In genomic region chrX:13398839-13399238, GRCh38 we compare ENCODE assay signal across 19 cellular contexts.
DNase-seq lines count a peak whose midpoint lies in the region; ATAC-seq and TF ChIP-seq lines count a peak whose summit lies in the region.
"Had no signal": no experiment of that assay in that cellular context is flagged by ENCODE, and none has a peak within 500 bp of the region (broad histone marks: within the 10 kb centered on the region; RNA-seq: fewer than 3 reads in every experiment).

No MANE protein-coding gene starts in this region.

- ATAC-seq in Right ventricle myocardium superior (ENCODE audit: poor library complexity), result no peak
- ATAC-seq: T-cell had no signal

- no peak for TF ChIP-seq POLR2A in breast epithelium (IDR thresholded peaks at IDR 0.05)
- TF ChIP-seq POLR2A in uterus (IDR thresholded peaks at IDR 0.05), result no peak
- TF ChIP-seq POLR2A in spleen (IDR thresholded peaks at IDR 0.05), result no peak

- DNase-seq in MCF 10A (ENCODE audit: unreplicated experiment) (no peak), breast epithelium (ENCODE audit: low spot score in 2 of 2) (no peak), uterus (no peak), spleen (no peak), Right ventricle myocardium superior (no peak), glomerular visceral epithelial cell (ENCODE audit: extremely low spot score) (no peak)
- DNase-seq: cortex of kidney; NCI-H1105 treated with DMSO at 0.1 percent for 48 hours; stimulated activated naive B cell treated with anti-CD40 and anti-IgM and Interleukin-4, amounts not matched to agents 10 μg/mL and 1 μg/mL and 100 μg/mL, for 72 hours; T-cell; upper lobe of right lung had no signal

- peaks cover 0 to 13% of the 10 kb centered on the region in 2 donors for H3K27me3 ChIP-seq in breast epithelium
- no peaks in the 10 kb centered on the region for H3K27me3 ChIP-seq in uterus
- no peaks in the 10 kb centered on the region for H3K27me3 ChIP-seq in spleen (replicated peaks in 1 of 7)
- H3K27me3 ChIP-seq: upper lobe of right lung had no signal

- WGBS in mesodermal cell (ENCODE audit: insufficient coverage in 2 of 2), 2 experiments, result no CpG with 5 or more reads among the region's 1 CpG
- WGBS in spleen, 5 donors, result 85 to 100% (median 95%) methylated on average over 1 of the region's 1 CpG

- CTCF ChIA-PET in MCF 10A (lab: Yijun Ruan, JAX), result interaction anchor here (1.5 kb wide), 2 partner anchors 29 to 89 kb away, joined by 3 read pairs; no protein-coding TSS in a partner anchor

- H3K27ac ChIP-seq in breast epithelium (peak overlapping the region in 1 of 2 donors; percentile 10), mesodermal cell (ENCODE audit: low read depth, low read length, severe bottlenecking) (peak overlapping the region; percentile 95), uterus (peak overlapping the region; percentile 36 to 45), spleen (no peak overlapping the region)
- H3K27ac ChIP-seq: KMS-11, parathyroid adenoma, upper lobe of right lung, VCaP had no signal

- H3K27ac Mint-ChIP-seq in MCF 10A (ENCODE audit: low read depth, unreplicated experiment) (peak overlapping the region; percentile 83), brain (peak overlapping the region in 3 of 5 experiments; percentile 91 to 96 (median 95))
- H3K27ac Mint-ChIP-seq: activated CD8-positive, alpha-beta T cell treated with anti-CD3 and anti-CD28 coated beads for 36 hours; CD14-positive monocyte; stimulated activated naive B cell treated with anti-CD40 and anti-IgM and Interleukin-4, amounts not matched to agents 10 μg/mL and 1 μg/mL and 100 μg/mL, for 72 hours; T-cell had no signal

- TSS peak; percentile 91 for BruUV-seq in MCF 10A (replicated peaks; lab: Mats Ljungman, UMichigan)

- H3K27me3 Mint-ChIP-seq in MCF 10A (ENCODE audit: insufficient read depth, unreplicated experiment) (peaks cover 11% of the 10 kb centered on the region), brain (peaks cover 4% of the 10 kb centered on the region)
- H3K27me3 Mint-ChIP-seq: activated CD8-positive, alpha-beta T cell treated with anti-CD3 and anti-CD28 coated beads for 36 hours had no signal

- H3K9me3 Mint-ChIP-seq in MCF 10A (ENCODE audit: unreplicated experiment) (peaks cover 7% of the 10 kb centered on the region), brain (no peaks in the 10 kb centered on the region)
- H3K9me3 Mint-ChIP-seq: activated CD8-positive, alpha-beta T cell treated with anti-CD3 and anti-CD28 coated beads for 36 hours had no signal

- POLR2A ChIA-PET in MCF 10A (lab: Yijun Ruan, JAX), result interaction anchor here (0.9 to 4.2 kb wide), 6 partner anchors 29 to 145 kb away, joined by 3 to 18 read pairs (median 3); no protein-coding TSS in a partner anchor

- H3K4me3 Mint-ChIP-seq in MCF 10A (ENCODE audit: unreplicated experiment), result no peak overlapping the region
- H3K4me3 Mint-ChIP-seq in brain, result no peak overlapping the region
- H3K4me3 Mint-ChIP-seq: activated CD8-positive, alpha-beta T cell treated with anti-CD3 and anti-CD28 coated beads for 36 hours; CD14-positive monocyte; stimulated activated naive B cell treated with anti-CD40 and anti-IgM and Interleukin-4, amounts not matched to agents 10 μg/mL and 1 μg/mL and 100 μg/mL, for 72 hours; T-cell had no signal

- no peaks in the 10 kb centered on the region for H3K36me3 Mint-ChIP-seq in MCF 10A (ENCODE audit: insufficient read depth, unreplicated experiment)
- H3K36me3 Mint-ChIP-seq in brain, result no peaks in the 10 kb centered on the region
- H3K36me3 Mint-ChIP-seq: CD14-positive monocyte, T-cell had no signal

- intact Hi-C loops in MCF 10A (cut with micrococcal nuclease), result loop anchor here (1.0 to 5.0 kb wide), 6 partner anchors 19 to 452 kb away; no protein-coding TSS in a partner anchor
- intact Hi-C loops in breast epithelium (cut with DNase I; ENCODE audit: low total_unique reads), result loop anchor here (10.0 kb wide), 1 partner anchor 726 kb away; no protein-coding TSS in a partner anchor
- intact Hi-C loops in uterus (cut with DNase I; ENCODE audit: low total_unique reads), result no loop called here
- intact Hi-C loops in spleen (cut with DNase I; ENCODE audit: low total_unique reads), result no loop called here
- intact Hi-C loops in Right ventricle myocardium superior (cut with DNase I), result no loop called here

- H3K36me3 ChIP-seq in breast epithelium, result no peaks in the 10 kb centered on the region
- H3K36me3 ChIP-seq in mesodermal cell (ENCODE audit: control insufficient read depth, insufficient read depth, low read length), result no peaks in the 10 kb centered on the region
- no peaks in the 10 kb centered on the region for H3K36me3 ChIP-seq in uterus
- H3K36me3 ChIP-seq in spleen, result no peaks in the 10 kb centered on the region
- H3K36me3 ChIP-seq: heart right ventricle, upper lobe of right lung had no signal

- H3K4me1 ChIP-seq in breast epithelium (no peaks in the 10 kb centered on the region), mesodermal cell (ENCODE audit: control insufficient read depth, insufficient read depth, low read length, poor library complexity, severe bottlenecking) (peaks cover 15% of the 10 kb centered on the region), uterus (no peaks in the 10 kb centered on the region), spleen (no peaks in the 10 kb centered on the region)
- H3K4me1 ChIP-seq: parathyroid adenoma, upper lobe of right lung had no signal

- H3K4me1 Mint-ChIP-seq in MCF 10A (ENCODE audit: insufficient read depth, unreplicated experiment), result peaks cover 33% of the 10 kb centered on the region
- H3K4me1 Mint-ChIP-seq in brain, result peaks cover 40% of the 10 kb centered on the region
- H3K4me1 Mint-ChIP-seq: CD14-positive monocyte, T-cell had no signal

- H3K4me3 ChIP-seq in breast epithelium, result no peak overlapping the region
- H3K4me3 ChIP-seq in mesodermal cell (ENCODE audit: extremely low read depth, insufficient read depth, low read length, poor library complexity, severe bottlenecking), result no peak overlapping the region
- no peak overlapping the region for H3K4me3 ChIP-seq in uterus
- H3K4me3 ChIP-seq in spleen, result no peak overlapping the region
- H3K4me3 ChIP-seq: heart right ventricle, upper lobe of right lung had no signal

- H3K9me3 ChIP-seq in breast epithelium (no peaks in the 10 kb centered on the region), mesodermal cell (ENCODE audit: control insufficient read depth, low read length) (no peaks in the 10 kb centered on the region), uterus (no peaks in the 10 kb centered on the region), spleen (no peaks in the 10 kb centered on the region)
- H3K9me3 ChIP-seq: heart right ventricle, upper lobe of right lung had no signal

- TF ChIP-seq CTCF in MCF 10A (IDR thresholded peaks at IDR 0.05; ENCODE audit: unreplicated experiment) (no peak), breast epithelium (IDR thresholded peaks at IDR 0.05) (no peak), brain (conservative IDR thresholded peaks at IDR 0.05) (no peak), uterus (IDR thresholded peaks at IDR 0.05) (no peak), spleen (IDR thresholded peaks at IDR 0.05 in 8 of 11, conservative IDR thresholded peaks at IDR 0.05 in 3 of 11) (no peak)

Comparison
In these comparisons a context has a peak if more than half of its experiments do, and no peak if none do; other contexts are left out.
1. H3K27ac ChIP-seq: peak in mesodermal cell (single experiment) and uterus (2 of 2); none in spleen (0 of 8).
2. intact Hi-C loops: an anchor here in MCF 10A (1.0 to 5.0 kb wide) and breast epithelium (10.0 kb wide); none called in uterus, spleen and Right ventricle myocardium superior.